8 cellular contexts compared by ENCODE assay signal in the genomic region with DNA sequence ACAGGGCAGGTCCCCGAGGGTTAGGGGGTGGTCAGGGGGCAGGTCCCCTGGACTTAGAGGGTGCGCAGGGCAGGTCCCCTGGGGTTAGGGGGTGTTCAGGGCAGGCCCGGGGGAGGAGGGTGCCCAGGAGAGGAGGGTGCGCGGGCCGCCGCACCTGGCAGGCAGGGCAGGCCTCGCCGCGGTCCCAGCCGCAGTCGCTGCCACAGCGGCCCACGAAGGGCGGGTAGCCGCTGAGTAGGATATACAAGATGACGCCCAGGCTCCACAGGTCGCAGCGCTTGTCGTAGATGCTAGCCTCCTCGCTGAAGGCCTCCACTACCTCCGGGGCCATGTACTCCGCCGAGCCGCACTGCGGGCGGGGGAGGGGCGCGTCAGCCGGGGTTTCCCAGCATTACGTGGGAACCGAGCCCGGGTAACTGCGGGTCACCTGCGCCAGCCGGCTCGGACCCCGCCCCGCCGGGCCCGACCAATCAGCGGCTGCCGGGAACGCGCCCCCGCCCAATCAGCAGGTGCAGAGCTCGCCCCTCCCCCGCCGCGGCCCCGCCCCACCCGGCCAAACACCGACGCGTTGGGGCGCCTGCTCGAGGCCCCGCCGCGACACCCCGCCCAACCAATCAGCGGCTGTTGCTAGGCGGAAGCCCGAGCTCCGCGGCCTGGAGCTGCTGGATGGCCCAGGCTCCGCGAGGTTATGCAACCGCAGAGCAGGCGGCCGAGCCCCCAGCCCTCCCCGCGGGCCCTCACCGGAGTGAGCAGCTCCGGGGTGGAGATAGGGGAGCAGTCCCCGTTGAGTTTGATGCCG. TPM values are rescaled to one million over a fixed set of nuclear protein-coding genes. Genes with fewer than 3 reads are reported as not detected.
DNase-seq lines count a peak whose midpoint lies in the region; ATAC-seq and TF ChIP-seq lines count a peak whose summit lies in the region.

No MANE protein-coding gene starts in this region.

- H3K27me3 ChIP-seq in CD8-positive, alpha-beta memory T cell (ENCODE audit: insufficient read depth, low read length, poor library complexity, severe bottlenecking) = no peaks in the 10 kb centered on the region
- H3K27me3 ChIP-seq in HUES64 (ENCODE audit: insufficient read depth, low read length) (no peaks in the 10 kb centered on the region), OCI-LY3 (ENCODE audit: low read depth, low read length) (no peaks in the 10 kb centered on the region), esophagus squamous epithelium (no peaks in the 10 kb centered on the region), muscle layer of duodenum (ENCODE audit: low read depth, low read length) (no peaks in the 10 kb centered on the region)

- DNase-seq in CD8-positive, alpha-beta memory T cell = peak; percentile 100
- DNase-seq in activated T-helper 1 cell treated with Interleukin-2 at 50 U/mL for 16 hours (ENCODE audit: low read depth) (peak; percentile 99), esophagus squamous epithelium (lab: John Stamatoyannopoulos, UW) (peak; percentile 89)
- DNase-seq in stimulated activated CD8-positive, alpha-beta memory T cell treated with anti-CD3 and anti-CD28 coated beads, Interleukin-7, amount 100 ng/mL, for 4 hours (ENCODE audit: low read depth in 2 of 2) = peak; percentile 97 to 99

- peak overlapping the region; percentile 70 for H3K4me2 ChIP-seq in OCI-LY3 (ENCODE audit: low read length)

- WGBS in HUES64 = 20% methylated on average over 77 of the region's 77 CpGs
- WGBS in esophagus squamous epithelium, 2 donors = 2 to 23% methylated on average over 7 to 10 of the region's 77 CpGs

- H2AFZ ChIP-seq in OCI-LY3 (ENCODE audit: low read depth, low read length) = no peak overlapping the region

- peaks cover 95% of the 10 kb centered on the region for H4K20me1 ChIP-seq in OCI-LY3 (ENCODE audit: insufficient read depth, low read length)

- ATAC-seq in GM21390 (IDR thresholded peaks at IDR 0.05; ENCODE audit: unreplicated experiment) = peak; percentile 62

- peak in 2 of 4 donors; percentile 27 to 53 for TF ChIP-seq POLR2A in esophagus squamous epithelium (IDR thresholded peaks at IDR 0.05)

- H3K4me1 ChIP-seq in CD8-positive, alpha-beta memory T cell (ENCODE audit: insufficient read depth, low read length) = peaks cover 49% of the 10 kb centered on the region
- peaks cover 13% of the 10 kb centered on the region for H3K4me1 ChIP-seq in HUES64 (ENCODE audit: insufficient read depth, low read length)
- H3K4me1 ChIP-seq in OCI-LY3 (ENCODE audit: low read length) = peaks cover 57% of the 10 kb centered on the region
- H3K4me1 ChIP-seq in esophagus squamous epithelium = peaks cover 62 to 89% (median 62%) of the 10 kb centered on the region in 3 donors
- H3K4me1 ChIP-seq in muscle layer of duodenum (ENCODE audit: control insufficient read depth in 1 of 2, insufficient read depth in 2 of 2, low read length in 2 of 2) = peaks cover 8 to 65% of the 10 kb centered on the region in 2 donors

- H3K4me1 Mint-ChIP-seq in CD8-positive, alpha-beta memory T cell = peaks cover 14 to 37% (median 14%) of the 10 kb centered on the region in 3 donors

- peak overlapping the region in 6 of 7 donors; percentile 47 to 83 (median 63) for H3K4me3 Mint-ChIP-seq in CD8-positive, alpha-beta memory T cell

- no peaks in the 10 kb centered on the region for H3K9me3 Mint-ChIP-seq in CD8-positive, alpha-beta memory T cell

- no peak for TF ChIP-seq CTCF in OCI-LY3 (IDR thresholded peaks at IDR 0.05; ENCODE audit: low read depth, low read length)
- TF ChIP-seq CTCF in esophagus squamous epithelium (IDR thresholded peaks at IDR 0.05) = no peak

- H3K36me3 ChIP-seq in CD8-positive, alpha-beta memory T cell (ENCODE audit: insufficient read depth, low read length) = peaks cover 29% of the 10 kb centered on the region
- peaks cover 57% of the 10 kb centered on the region for H3K36me3 ChIP-seq in HUES64 (ENCODE audit: insufficient read depth, low read length)
- peaks cover 78% of the 10 kb centered on the region for H3K36me3 ChIP-seq in OCI-LY3 (replicated peaks; ENCODE audit: low read depth, low read length)
- peaks cover 53 to 90% (median 66%) of the 10 kb centered on the region in 3 donors for H3K36me3 ChIP-seq in esophagus squamous epithelium
- peaks cover 20 to 68% of the 10 kb centered on the region in 2 donors for H3K36me3 ChIP-seq in muscle layer of duodenum (ENCODE audit: control insufficient read depth in 1 of 2, insufficient read depth in 2 of 2, low read length in 2 of 2)

- peak overlapping the region; percentile 65 for H3K4me3 ChIP-seq in CD8-positive, alpha-beta memory T cell (ENCODE audit: low read length)
- H3K4me3 ChIP-seq in HUES64 (ENCODE audit: low read length) (peak overlapping the region; percentile 48), OCI-LY3 (ENCODE audit: low read length) (peak overlapping the region; percentile 62), esophagus squamous epithelium (peak overlapping the region; percentile 5 to 62 (median 28)), muscle layer of duodenum (ENCODE audit: low read depth in 1 of 2, low read length in 2 of 2) (peak overlapping the region; percentile 21 to 51)

- CTCF ChIA-PET in CD8-positive, alpha-beta memory T cell (lab: Charles Lee) = interaction anchor here (0.9 to 3.7 kb wide), 7 partner anchors 8 to 112 kb away, joined by 3 to 19 read pairs (median 3); partner anchors contain the start of gene MKNK2

- H3K27me3 Mint-ChIP-seq in CD8-positive, alpha-beta memory T cell = peaks cover 0 to 2% of the 10 kb centered on the region in 2 donors

- H3K79me2 ChIP-seq in OCI-LY3 (ENCODE audit: low read length) = peaks cover 59% of the 10 kb centered on the region

- H3K9ac ChIP-seq in HUES64 (ENCODE audit: low read depth, low read length) (peak overlapping the region; percentile 78), OCI-LY3 (ENCODE audit: low read length) (peak overlapping the region; percentile 66)

- POLR2A ChIA-PET in CD8-positive, alpha-beta memory T cell (lab: Charles Lee) = interaction anchor here (0.6 to 2.4 kb wide), 11 partner anchors 8 to 386 kb away, joined by 3 to 17 read pairs (median 4); partner anchors contain the start of gene MKNK2

- intact Hi-C loops in esophagus squamous epithelium (cut with DNase I) = no loop called here

- peak overlapping the region; percentile 92 to 97 (median 94) for H3K27ac Mint-ChIP-seq in CD8-positive, alpha-beta memory T cell

- H3K36me3 Mint-ChIP-seq in CD8-positive, alpha-beta memory T cell = peaks cover 0 to 60% (median 0%) of the 10 kb centered on the region in 3 donors

- peak overlapping the region; percentile 94 for H3K27ac ChIP-seq in CD8-positive, alpha-beta memory T cell (ENCODE audit: low read depth, low read length)
- peak overlapping the region; percentile 94 for H3K27ac ChIP-seq in HUES64 (ENCODE audit: low read depth, low read length)
- peak overlapping the region; percentile 87 for H3K27ac ChIP-seq in OCI-LY3 (ENCODE audit: low read length)
- peak overlapping the region; percentile 89 to 99 (median 98) for H3K27ac ChIP-seq in esophagus squamous epithelium
- H3K27ac ChIP-seq in muscle layer of duodenum (ENCODE audit: low read length) = peak overlapping the region; percentile 85

- no peaks in the 10 kb centered on the region for H3K9me3 ChIP-seq in CD8-positive, alpha-beta memory T cell (ENCODE audit: low read length)
- H3K9me3 ChIP-seq in HUES64 (ENCODE audit: insufficient read depth, low read depth, low read length) = no peaks in the 10 kb centered on the region
- no peaks in the 10 kb centered on the region for H3K9me3 ChIP-seq in OCI-LY3 (ENCODE audit: insufficient read depth, low read length)
- no peaks in the 10 kb centered on the region for H3K9me3 ChIP-seq in esophagus squamous epithelium
- H3K9me3 ChIP-seq in muscle layer of duodenum (ENCODE audit: control insufficient read depth in 1 of 2, low read length in 2 of 2) = no peaks in the 10 kb centered on the region

RNA-seq across cellular contexts. Expression of gene MKNK2, which starts 9.2 kb away (rescaled TPM):
- total RNA-seq in CD8-positive, alpha-beta memory T cell = 100 to 1,000 TPM; 137 to 147 TPM
- 50.8 TPM for polyA plus RNA-seq in CD8-positive, alpha-beta memory T cell
- polyA plus RNA-seq in HUES64 (2013, experiment 1 of 2) = 70.9 TPM
- polyA plus RNA-seq in HUES64 (2013, experiment 2 of 2) = 75.5 TPM
- total RNA-seq in esophagus squamous epithelium = 100 to 1,000 TPM; 147 to 300 (median 189) TPM

RNA-seq across cellular contexts. Expression of gene BTBD2, which starts 26.4 kb away (rescaled TPM):
- 10 to 100 TPM; 18.6 to 22.5 TPM for total RNA-seq in CD8-positive, alpha-beta memory T cell
- 5.3 TPM for polyA plus RNA-seq in CD8-positive, alpha-beta memory T cell
- 70.5 TPM for polyA plus RNA-seq in HUES64 (2013, experiment 1 of 2)
- polyA plus RNA-seq in HUES64 (2013, experiment 2 of 2) = 86.5 TPM
- 10 to 100 TPM; 42.3 to 79.0 (median 63.8) TPM for total RNA-seq in esophagus squamous epithelium

RNA-seq across cellular contexts. Expression of gene MOB3A, which starts 54.2 kb away (rescaled TPM):
- total RNA-seq in CD8-positive, alpha-beta memory T cell = 100 to 1,000 TPM; 171 to 188 TPM
- 106 TPM for polyA plus RNA-seq in CD8-positive, alpha-beta memory T cell
- polyA plus RNA-seq in HUES64 (2013, experiment 1 of 2) = 6.1 TPM
- 7.9 TPM for polyA plus RNA-seq in HUES64 (2013, experiment 2 of 2)
- total RNA-seq in esophagus squamous epithelium = 10 to 100 TPM; 22.9 to 26.9 (median 23.6) TPM

RNA-seq across cellular contexts. Expression of gene IZUMO4, which starts 54.8 kb away (rescaled TPM):
- total RNA-seq in CD8-positive, alpha-beta memory T cell = 1 to 10 TPM; 8.9 to 9.7 TPM
- polyA plus RNA-seq in CD8-positive, alpha-beta memory T cell = 0.58 TPM
- polyA plus RNA-seq in HUES64 (2013, experiment 1 of 2) = 1.1 TPM
- polyA plus RNA-seq in HUES64 (2013, experiment 2 of 2) = 1.1 TPM
- total RNA-seq in esophagus squamous epithelium = 10 to 100 TPM in 1 of 4 donors, 1 to 10 TPM in 2, not detected in 1; 3.0 to 11.4 (median 3.2) TPM

Comparison
In these comparisons a context has a peak if more than half of its experiments do, and no peak if none do; other contexts are left out.
1. Peak in every context shown above with its lines: DNase-seq, ATAC-seq, H3K4me3 ChIP-seq and H3K27ac ChIP-seq.
2. RNA of gene MOB3A, which starts 54.2 kb away (total RNA-seq): 171 to 188 TPM in CD8-positive, alpha-beta memory T cell; 22.9 to 26.9 TPM in esophagus squamous epithelium; every median in the first group is over 4 times any median in the second.